ENCODE assay signal across 8 cellular contexts in the genomic region with DNA sequence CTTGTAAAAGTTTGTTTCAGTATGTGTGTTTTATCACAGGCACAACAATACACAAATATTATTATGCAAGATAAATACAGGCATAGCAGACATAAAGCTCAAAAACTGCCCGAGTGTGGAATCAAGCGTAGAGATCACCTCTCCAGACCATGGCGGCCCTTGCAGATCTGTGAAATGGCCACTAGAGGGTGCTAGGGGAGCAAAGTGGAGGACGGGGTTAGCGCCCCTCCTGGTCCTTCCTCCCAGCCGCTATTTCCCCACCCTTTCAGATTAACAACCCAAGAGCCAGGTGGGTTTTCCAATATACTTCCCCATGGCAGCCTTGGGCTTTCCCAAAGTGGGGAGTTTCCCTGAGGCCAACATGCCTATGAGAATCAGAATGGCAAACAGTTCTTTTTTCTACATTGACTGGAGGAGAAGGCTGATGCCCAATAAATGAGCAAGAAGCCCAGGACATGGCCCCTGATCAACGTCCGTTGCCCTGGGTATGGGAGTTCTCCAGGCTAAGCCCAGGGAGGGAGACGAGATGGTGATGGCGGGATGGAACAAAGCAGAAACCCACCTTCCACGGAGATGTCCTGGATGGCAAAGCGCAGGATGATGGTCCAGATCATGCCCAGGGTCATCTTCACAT.
A peak's percentile ranks its signal among the peaks of the same experiment; 100 is the strongest.
DNase-seq lines count a peak whose midpoint lies in the region; ATAC-seq and TF ChIP-seq lines count a peak whose summit lies in the region.

No MANE protein-coding gene starts in this region.

- H3K36me3 Mint-ChIP-seq in activated naive CD8-positive, alpha-beta T cell: peaks cover 7% of the 10 kb centered on the region
- H3K36me3 Mint-ChIP-seq in progenitor cell of endocrine pancreas (ENCODE audit: insufficient read depth): peaks cover 11% of the 10 kb centered on the region

- H3K4me3 ChIP-seq in AG09309 (ENCODE audit: control insufficient read depth, low read depth, low read length): no peak overlapping the region
- H3K4me3 ChIP-seq in upper lobe of right lung: no peak overlapping the region

- intact Hi-C loops in Right ventricle myocardium inferior (cut with DNase I): loop anchor here (1.0 to 5.0 kb wide), 5 partner anchors 67 to 196 kb away; a partner anchor contains a TSS
- intact Hi-C loops in upper lobe of right lung (cut with DNase I): no loop called here

- no peaks in the 10 kb centered on the region for H3K27me3 ChIP-seq in upper lobe of right lung

- peaks cover 49% of the 10 kb centered on the region for H3K4me1 Mint-ChIP-seq in activated naive CD8-positive, alpha-beta T cell (ENCODE audit: low read depth)
- H3K4me1 Mint-ChIP-seq in progenitor cell of endocrine pancreas (ENCODE audit: low read depth): peaks cover 1% of the 10 kb centered on the region

- DNase-seq in AG09309 (ENCODE audit: low read depth) (no peak), NAMALWA (ENCODE audit: low spot score) (peak; percentile 79), SKM-1 treated with dmso at 0.1 percent for 144 hours (lab: John Stamatoyannopoulos, UW; ENCODE audit: unreplicated experiment) (peak; percentile 24), Right ventricle myocardium inferior (ENCODE audit: missing footprints) (peak; percentile 79), progenitor cell of endocrine pancreas (ENCODE audit: low spot score, unreplicated experiment) (peak; percentile 75), upper lobe of right lung (no peak)

- no peaks in the 10 kb centered on the region for H3K9me3 ChIP-seq in upper lobe of right lung

- H3K27me3 Mint-ChIP-seq in activated naive CD8-positive, alpha-beta T cell: no peaks in the 10 kb centered on the region
- no peaks in the 10 kb centered on the region for H3K27me3 Mint-ChIP-seq in progenitor cell of endocrine pancreas

- no peak overlapping the region for H3K4me3 Mint-ChIP-seq in activated naive CD8-positive, alpha-beta T cell
- H3K4me3 Mint-ChIP-seq in progenitor cell of endocrine pancreas (ENCODE audit: low read depth): no peak overlapping the region

- H3K4me1 ChIP-seq in upper lobe of right lung: peaks cover 10% of the 10 kb centered on the region

- peak overlapping the region; percentile 82 for H3K27ac Mint-ChIP-seq in activated naive CD8-positive, alpha-beta T cell
- H3K27ac Mint-ChIP-seq in progenitor cell of endocrine pancreas: no peak overlapping the region

- TF ChIP-seq CTCF in AG09309 (IDR thresholded peaks at IDR 0.05; ENCODE audit: control insufficient read depth, insufficient read depth, low read depth, low read length, missing control alignments) (peak; percentile 98), progenitor cell of endocrine pancreas (IDR thresholded peaks at IDR 0.05; ENCODE audit: unreplicated experiment) (peak; percentile 99), upper lobe of right lung (IDR thresholded peaks at IDR 0.05) (peak; percentile 98)

- ATAC-seq in GM19463 (IDR thresholded peaks at IDR 0.05; ENCODE audit: unreplicated experiment) (peak; percentile 67), Right ventricle myocardium inferior (peak; percentile 89), upper lobe of right lung (peak; percentile 93)

- H3K36me3 ChIP-seq in upper lobe of right lung: peaks cover 29% of the 10 kb centered on the region

- no peak overlapping the region for H3K27ac ChIP-seq in upper lobe of right lung

- H3K9me3 Mint-ChIP-seq in activated naive CD8-positive, alpha-beta T cell (ENCODE audit: low read depth): no peaks in the 10 kb centered on the region
- no peaks in the 10 kb centered on the region for H3K9me3 Mint-ChIP-seq in progenitor cell of endocrine pancreas (ENCODE audit: low read depth)

Comparison
In these comparisons a context has a peak if more than half of its experiments do, and no peak if none do; other contexts are left out.
1. DNase-seq: peak in NAMALWA (single experiment), SKM-1 treated with dmso at 0.1 percent for 144 hours (single experiment), Right ventricle myocardium inferior (single experiment) and progenitor cell of endocrine pancreas (single experiment); none in AG09309 (single experiment) and upper lobe of right lung (single experiment).
2. Peak in every context shown above with its lines, with median percentiles within 50 percentile points of each other: CTCF ChIP-seq and ATAC-seq.